Comparison of ENCODE assay signal across 25 cellular contexts in the genomic region with DNA sequence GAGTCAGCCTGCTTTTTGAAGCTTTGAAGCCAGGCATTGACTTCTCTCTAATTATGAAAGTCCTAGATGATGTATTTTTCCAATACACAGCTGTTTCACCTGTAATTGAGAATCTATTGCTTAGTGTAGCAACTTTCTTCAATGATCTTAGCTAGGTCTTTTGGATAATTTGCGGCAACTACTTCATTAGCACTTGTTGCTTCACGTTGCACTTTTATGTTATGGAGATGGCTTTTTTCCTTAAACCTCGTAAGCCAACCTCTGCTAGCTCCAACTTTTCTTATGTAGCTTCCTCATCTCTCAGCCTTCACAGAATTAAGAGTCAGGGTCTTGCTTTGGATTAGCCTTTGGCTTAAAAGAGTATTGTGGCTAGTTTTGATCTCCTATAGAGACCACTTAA.
"Had no signal": no experiment of that assay in that cellular context is flagged by ENCODE, and none has a peak within 500 bp of the region (broad histone marks: within the 10 kb centered on the region; RNA-seq: fewer than 3 reads in every experiment).

No MANE protein-coding gene starts in this region.

- H3K27me3 ChIP-seq: dorsolateral prefrontal cortex, esophagus muscularis mucosa, foreskin keratinocyte, gastroesophageal sphincter, heart left ventricle, hepatocyte, left lung had no signal

- H3K4me3 Mint-ChIP-seq: immature natural killer cell, mesothelial cell of epicardium had no signal

- H3K4me2 ChIP-seq: hepatocyte had no signal

- H3K4me1 ChIP-seq: foreskin keratinocyte had no signal

- DNase-seq: dermis blood vessel endothelial cell; dorsolateral prefrontal cortex; effector CD4-positive, alpha-beta T cell; effector memory CD4-positive, alpha-beta T cell; foreskin keratinocyte; heart left ventricle; hypothalamus; immature natural killer cell; islet precursor cell; kidney; kidney glomerular epithelial cell; left cardiac atrium; left lung; left ventricle myocardium superior; lower lobe of right lung; mesenchymal stem cell; mucosa of descending colon had no signal

- H3K27ac Mint-ChIP-seq: mesothelial cell of epicardium had no signal

- H2AFZ ChIP-seq: hepatocyte had no signal

- H3K27ac ChIP-seq: coronary artery, dorsolateral prefrontal cortex, esophagus muscularis mucosa, foreskin keratinocyte, gastroesophageal sphincter, heart left ventricle, hepatocyte, left lung, lower lobe of right lung had no signal

- FAIRE-seq: colon, endothelial cell of umbilical vein, frontal cortex, kidney had no signal

- ATAC-seq: foreskin keratinocyte, gastroesophageal sphincter, heart left ventricle, left cardiac atrium, left lung, left ventricle myocardium superior, lower lobe of right lung, mucosa of descending colon had no signal

- H3K4me3 ChIP-seq: coronary artery, dorsolateral prefrontal cortex, esophagus muscularis mucosa, gastroesophageal sphincter, heart left ventricle, hepatocyte, left lung, lower lobe of right lung, mucosa of descending colon had no signal

- H3K9me3 Mint-ChIP-seq: immature natural killer cell had no signal

- H3K9me3 ChIP-seq: esophagus muscularis mucosa, gastroesophageal sphincter, heart left ventricle, left lung, lower lobe of right lung, mucosa of descending colon had no signal
